Comparison of ENCODE assay signal across 11 cellular contexts in genomic region chr4:152265149-152265621, GRCh38.
A peak's percentile ranks its signal among the peaks of the same experiment; 100 is the strongest.
DNase-seq lines count a peak whose midpoint lies in the region; TF ChIP-seq lines count a peak whose summit lies in the region.
"Had no signal": no experiment of that assay in that cellular context is flagged by ENCODE, and none has a peak within 500 bp of the region (broad histone marks: within the 10 kb centered on the region; RNA-seq: fewer than 3 reads in every experiment).

No MANE protein-coding gene starts in this region.

- POLR2A ChIA-PET in BJ (lab: Charles Lee): no interaction called here

- H3K36me3 ChIP-seq in BJ (ENCODE audit: control insufficient read depth, insufficient read depth, low read length): no peaks in the 10 kb centered on the region

- no peak for TF ChIP-seq CTCF in BJ (IDR thresholded peaks at IDR 0.05; ENCODE audit: insufficient read depth, low read depth, low read length)

- no peaks in the 10 kb centered on the region for H3K27me3 ChIP-seq in BJ (ENCODE audit: control insufficient read depth, insufficient read depth, low read length)

- no peak overlapping the region for H3K4me3 ChIP-seq in BJ (ENCODE audit: low read depth, low read length)
- H3K4me3 ChIP-seq: lung had no signal

- CTCF ChIA-PET in BJ (lab: Yijun Ruan, JAX): interaction anchor here (1.4 kb wide), 1 partner anchor 10 kb away, joined by 5 read pairs; no protein-coding TSS in a partner anchor

- peak; percentile 70 for DNase-seq in BJ (ENCODE audit: low read depth)
- DNase-seq in NCI-H1417 (lab: John Stamatoyannopoulos, UW): peak in 2 of 3 experiments; percentile 69 to 93
- peak; percentile 81 for DNase-seq in astrocyte of the hippocampus (ENCODE audit: low read depth, low spot score)
- peak; percentile 79 for DNase-seq in kidney tubule cell (ENCODE audit: low spot score)
- DNase-seq in NOMO-1 treated with dmso at 0.1 percent for 144 hours (lab: John Stamatoyannopoulos, UW; ENCODE audit: unreplicated experiment): no peak
- DNase-seq in NCI-H1105 treated with DMSO at 0.1 percent for 48 hours (lab: John Stamatoyannopoulos, UW): no peak
- DNase-seq in stimulated activated CD8-positive, alpha-beta memory T cell treated with anti-CD3 and anti-CD28 coated beads, Interleukin-4, amount 100 ng/mL, for 48 hours: no peak
- no peak for DNase-seq in NCI-H2227 treated with DMSO at 0.1 percent for 48 hours (lab: John Stamatoyannopoulos, UW)
- DNase-seq: small intestine, SW 1271 had no signal

Comparison
In these comparisons a context has a peak if more than half of its experiments do, and no peak if none do; other contexts are left out.
1. DNase-seq: peak in BJ (single experiment), NCI-H1417 (2 of 3), astrocyte of the hippocampus (single experiment) and kidney tubule cell (single experiment); none in NOMO-1 treated with dmso at 0.1 percent for 144 hours (single experiment), NCI-H1105 treated with DMSO at 0.1 percent for 48 hours (single experiment), stimulated activated CD8-positive, alpha-beta memory T cell treated with anti-CD3 and anti-CD28 coated beads, Interleukin-4, amount 100 ng/mL, for 48 hours (single experiment) and NCI-H2227 treated with DMSO at 0.1 percent for 48 hours (single experiment).